ENCODE assay signal across 1 cellular context in genomic region chr12:108532061-108532848, GRCh38.
TF ChIP-seq lines count a peak whose summit lies in the region.

No MANE protein-coding gene starts in this region.

TF ChIP-seq in HEK293, 187 proteins besides CTCF, POLR2A, EP300 and RAD21 (continued from another document):
- no peak for TF ChIP-seq ZBTB6 (tag by site-specific recombination; IDR thresholded peaks at IDR 0.05)
- TF ChIP-seq ZNF639 (tag by site-specific recombination; IDR thresholded peaks at IDR 0.05), result 0 out of 2 replicates have a peak, but pooled peaks have one; percentile 40
- no peak for TF ChIP-seq ZNF202 (tag by site-specific recombination; IDR thresholded peaks at IDR 0.05; ENCODE audit: borderline replicate concordance)
- no peak for TF ChIP-seq ZNF248 (tag by site-specific recombination; IDR thresholded peaks at IDR 0.05)
- TF ChIP-seq ZNF654 (tag by site-specific recombination; IDR thresholded peaks at IDR 0.05; ENCODE audit: low read depth), result 0 out of 2 replicates have a peak, but pooled peaks have one; percentile 5
- peak; percentile 22; the same call in 1 of the 2 replicates for TF ChIP-seq ZBTB48 (tag by site-specific recombination; IDR thresholded peaks at IDR 0.05)
- TF ChIP-seq IKZF3 (tag by site-specific recombination; IDR thresholded peaks at IDR 0.05), result peak; percentile 81
- no peak for TF ChIP-seq ZNF626 (tag by site-specific recombination; IDR thresholded peaks at IDR 0.05)
- TF ChIP-seq ZNF830 (tag by site-specific recombination; IDR thresholded peaks at IDR 0.05; ENCODE audit: low read depth), result no peak
- no peak for TF ChIP-seq SP3 (tag by site-specific recombination; IDR thresholded peaks at IDR 0.05)
- peak; percentile 88 for TF ChIP-seq GLIS1 (tag by site-specific recombination; IDR thresholded peaks at IDR 0.05)
- TF ChIP-seq ZBTB7A (tag by site-specific recombination; IDR thresholded peaks at IDR 0.05; ENCODE audit: low read depth), result no peak
- TF ChIP-seq ZNF398 (tag by site-specific recombination; IDR thresholded peaks at IDR 0.05), result no peak
- peak; percentile 30; the same call in 1 of the 2 replicates for TF ChIP-seq ZSCAN30 (tag by site-specific recombination; IDR thresholded peaks at IDR 0.05)
- no peak for TF ChIP-seq ZNF791 (tag by site-specific recombination; IDR thresholded peaks at IDR 0.05)
- TF ChIP-seq ZNF76 (tag by site-specific recombination; IDR thresholded peaks at IDR 0.05; ENCODE audit: borderline replicate concordance, low read depth), result 0 out of 2 replicates have a peak, but pooled peaks have one; percentile 29
- 0 out of 2 replicates have a peak, but pooled peaks have one; percentile 34 for TF ChIP-seq HIC1 (tag by site-specific recombination; IDR thresholded peaks at IDR 0.05)
- TF ChIP-seq ZNF561 (tag by site-specific recombination; IDR thresholded peaks at IDR 0.05; ENCODE audit: borderline replicate concordance), result 0 out of 2 replicates have a peak, but pooled peaks have one; percentile 19
- TF ChIP-seq ZNF350 (tag by site-specific recombination; IDR thresholded peaks at IDR 0.05), result no peak
- TF ChIP-seq HOXC10 (CRISPR knock-in tag; IDR thresholded peaks at IDR 0.05), result no peak
- no peak for TF ChIP-seq GFI1B (tag by site-specific recombination; IDR thresholded peaks at IDR 0.05)
- TF ChIP-seq PATZ1 (tag by site-specific recombination; IDR thresholded peaks at IDR 0.05), result peak; percentile 55; the same call in 1 of the 2 replicates
- no peak for TF ChIP-seq ZNF677 (tag by site-specific recombination; IDR thresholded peaks at IDR 0.05)
- TF ChIP-seq ZNF140 (tag by site-specific recombination; IDR thresholded peaks at IDR 0.05), result no peak
- no peak for TF ChIP-seq ZNF747 (tag by site-specific recombination; IDR thresholded peaks at IDR 0.05)
- TF ChIP-seq ZNF121 (tag by site-specific recombination; IDR thresholded peaks at IDR 0.05), result no peak
- no peak; the same call in 1 of the 2 replicates for TF ChIP-seq SCRT1 (tag by site-specific recombination; IDR thresholded peaks at IDR 0.05; ENCODE audit: borderline replicate concordance)
- peak; percentile 62; the same call in 1 of the 2 replicates for TF ChIP-seq ZBTB44 (tag by site-specific recombination; IDR thresholded peaks at IDR 0.05)
